In genomic region chr10:52400564-52400963, GRCh38 we compare ENCODE assay signal across 23 cellular contexts.
DNase-seq lines count a peak whose midpoint lies in the region; ATAC-seq and TF ChIP-seq lines count a peak whose summit lies in the region.
"Had no signal": no experiment of that assay in that cellular context is flagged by ENCODE, and none has a peak within 500 bp of the region (broad histone marks: within the 10 kb centered on the region; RNA-seq: fewer than 3 reads in every experiment).

No MANE protein-coding gene starts in this region.

- H3K36me3 Mint-ChIP-seq in MCF 10A (ENCODE audit: insufficient read depth, unreplicated experiment), result no peaks in the 10 kb centered on the region
- H3K36me3 Mint-ChIP-seq: stimulated activated memory B cell treated with anti-CD40 and anti-IgM and Interleukin-4, amounts not matched to agents 10 μg/mL and 1 μg/mL and 100 μg/mL, for 72 hours had no signal

- TF ChIP-seq POLR2A in breast epithelium (IDR thresholded peaks at IDR 0.05), result no peak
- TF ChIP-seq POLR2A in adrenal gland (IDR thresholded peaks at IDR 0.05), result no peak

- POLR2A ChIA-PET in MCF 10A (lab: Yijun Ruan, JAX), result no interaction called here

- no TSS peak for BruUV-seq in MCF 10A (replicated peaks; lab: Mats Ljungman, UMichigan)

- H3K27me3 ChIP-seq in breast epithelium (no peaks in the 10 kb centered on the region), fibroblast of lung (ENCODE audit: control insufficient read depth, insufficient read depth, low read length) (no peaks in the 10 kb centered on the region), adrenal gland (no peaks in the 10 kb centered on the region)
- H3K27me3 ChIP-seq: gastrocnemius medialis, hepatocyte, suprapubic skin had no signal

- H3K9ac ChIP-seq in fibroblast of lung (ENCODE audit: insufficient read depth, low read length), result no peak overlapping the region

- intact Hi-C loops in MCF 10A (cut with micrococcal nuclease) (no loop called here), breast epithelium (cut with DNase I; ENCODE audit: low total_unique reads) (no loop called here), adrenal gland (cut with DNase I) (no loop called here)

- no peak overlapping the region for H3K4me3 Mint-ChIP-seq in MCF 10A (ENCODE audit: unreplicated experiment)
- H3K4me3 Mint-ChIP-seq: B cell; H9; IgD-negative memory B cell; naive thymus-derived CD8-positive, alpha-beta T cell; stimulated activated memory B cell treated with anti-CD40 and anti-IgM and Interleukin-4, amounts not matched to agents 10 μg/mL and 1 μg/mL and 100 μg/mL, for 72 hours had no signal

- H3K4me3 ChIP-seq in breast epithelium (no peak overlapping the region), fibroblast of lung (replicated peaks in 1 of 4; ENCODE audit: control extremely low read depth in 1 of 4, insufficient read depth in 1 of 4, low read depth in 3 of 4, low read length in 4 of 4) (no peak overlapping the region), adrenal gland (no peak overlapping the region)
- H3K4me3 ChIP-seq: dorsolateral prefrontal cortex, gastrocnemius medialis, hepatocyte, suprapubic skin had no signal

- H3K36me3 ChIP-seq in breast epithelium (no peaks in the 10 kb centered on the region), fibroblast of lung (ENCODE audit: control insufficient read depth, insufficient read depth, low read length) (no peaks in the 10 kb centered on the region), adrenal gland (replicated peaks in 1 of 2) (no peaks in the 10 kb centered on the region)
- H3K36me3 ChIP-seq: gastrocnemius medialis, suprapubic skin had no signal

- no peak for TF ChIP-seq CTCF in MCF 10A (IDR thresholded peaks at IDR 0.05; ENCODE audit: unreplicated experiment)
- TF ChIP-seq CTCF in breast epithelium (IDR thresholded peaks at IDR 0.05), result no peak
- no peak for TF ChIP-seq CTCF in fibroblast of lung (conservative IDR thresholded peaks at IDR 0.05 in 1 of 2, IDR thresholded peaks at IDR 0.05 in 1 of 2; ENCODE audit: low read depth in 1 of 2, low read length in 2 of 2)
- no peak for TF ChIP-seq CTCF in adrenal gland (IDR thresholded peaks at IDR 0.05)

- H3K79me2 ChIP-seq in fibroblast of lung (ENCODE audit: control insufficient read depth, insufficient read depth, low read length), result no peaks in the 10 kb centered on the region
- H3K79me2 ChIP-seq: hepatocyte had no signal

- no peaks in the 10 kb centered on the region for H3K9me3 Mint-ChIP-seq in MCF 10A (ENCODE audit: unreplicated experiment)

- CTCF ChIA-PET in MCF 10A (lab: Yijun Ruan, JAX), result no interaction called here

- H3K27ac ChIP-seq in breast epithelium (no peak overlapping the region), fibroblast of lung (ENCODE audit: insufficient read depth, low read length) (no peak overlapping the region), adrenal gland (no peak overlapping the region)
- H3K27ac ChIP-seq: dorsolateral prefrontal cortex, gastrocnemius medialis, hepatocyte, suprapubic skin had no signal

- H3K27me3 Mint-ChIP-seq in MCF 10A (ENCODE audit: insufficient read depth, unreplicated experiment), result no peaks in the 10 kb centered on the region
- H3K27me3 Mint-ChIP-seq: B cell; IgD-negative memory B cell; stimulated activated memory B cell treated with anti-CD40 and anti-IgM and Interleukin-4, amounts not matched to agents 10 μg/mL and 1 μg/mL and 100 μg/mL, for 72 hours had no signal

- no peak overlapping the region for H3K4me2 ChIP-seq in fibroblast of lung (ENCODE audit: extremely low read depth, insufficient read depth, low read length)
- H3K4me2 ChIP-seq: hepatocyte had no signal

- H3K9me3 ChIP-seq in breast epithelium (peaks cover 0 to 20% of the 10 kb centered on the region in 2 donors), fibroblast of lung (ENCODE audit: control insufficient read depth, insufficient read depth, low read depth, low read length) (no peaks in the 10 kb centered on the region), adrenal gland (replicated peaks in 1 of 3) (no peaks in the 10 kb centered on the region)
- H3K9me3 ChIP-seq: gastrocnemius medialis, suprapubic skin had no signal

- H2AFZ ChIP-seq in fibroblast of lung (ENCODE audit: low read length), result no peak overlapping the region
- H2AFZ ChIP-seq: hepatocyte had no signal

- H3K4me1 ChIP-seq in breast epithelium (no peaks in the 10 kb centered on the region), fibroblast of lung (ENCODE audit: control insufficient read depth, extremely low read depth, insufficient read depth, low read length) (no peaks in the 10 kb centered on the region), adrenal gland (replicated peaks in 1 of 2) (no peaks in the 10 kb centered on the region)
- H3K4me1 ChIP-seq: gastrocnemius medialis, suprapubic skin had no signal

- H3K4me1 Mint-ChIP-seq in MCF 10A (ENCODE audit: insufficient read depth, unreplicated experiment), result no peaks in the 10 kb centered on the region
- H3K4me1 Mint-ChIP-seq: B cell; H9; IgD-negative memory B cell; naive thymus-derived CD8-positive, alpha-beta T cell; stimulated activated memory B cell treated with anti-CD40 and anti-IgM and Interleukin-4, amounts not matched to agents 10 μg/mL and 1 μg/mL and 100 μg/mL, for 72 hours had no signal

- DNase-seq in MCF 10A (ENCODE audit: unreplicated experiment) (peak; percentile 17), breast epithelium (ENCODE audit: low spot score in 2 of 2) (no peak), amniotic epithelial cell (ENCODE audit: low read depth) (peak; percentile 25), fibroblast of lung (ENCODE audit: low read depth in 2 of 2) (peak; percentile 22 to 50), adrenal gland (no peak)
- no peak for DNase-seq in effector CD4-positive, alpha-beta T cell
- DNase-seq: activated T-cell treated with anti-CD3 and anti-CD28 coated beads, Interleukin-2, amount 50 U/mL, for 1 hour; amniotic stem cell; central memory CD4-positive, alpha-beta T cell; dorsolateral prefrontal cortex; gastrocnemius medialis; H9; naive thymus-derived CD8-positive, alpha-beta T cell; NCI-H2029 treated with DMSO at 0.1 percent for 48 hours; NK-92 treated with Interleukin-12 subunit alpha and Interleukin-12 subunit beta, amount 100 ng/mL, for 24 hours; RPMI8226 had no signal

- 8 to 32% (median 18%) methylated on average over 1 of the region's 1 CpG for WGBS in adrenal gland, 4 donors

- ATAC-seq in HG02981 (IDR thresholded peaks at IDR 0.05; ENCODE audit: unreplicated experiment) (no peak), GM18907 (IDR thresholded peaks at IDR 0.05; ENCODE audit: unreplicated experiment) (no peak)
- ATAC-seq: gastrocnemius medialis; naive thymus-derived CD8-positive, alpha-beta T cell; stimulated activated memory B cell treated with anti-CD40 and anti-IgM and Interleukin-4, amounts not matched to agents 10 μg/mL and 1 μg/mL and 100 μg/mL, for 72 hours had no signal

- H3K27ac Mint-ChIP-seq in MCF 10A (ENCODE audit: low read depth, unreplicated experiment), result no peak overlapping the region
- H3K27ac Mint-ChIP-seq: B cell; H9; IgD-negative memory B cell; naive thymus-derived CD8-positive, alpha-beta T cell; stimulated activated memory B cell treated with anti-CD40 and anti-IgM and Interleukin-4, amounts not matched to agents 10 μg/mL and 1 μg/mL and 100 μg/mL, for 72 hours had no signal

- no peaks in the 10 kb centered on the region for H4K20me1 ChIP-seq in fibroblast of lung (ENCODE audit: control insufficient read depth, extremely low read depth, insufficient read depth, low read length)

Comparison
In these comparisons a context has a peak if more than half of its experiments do, and no peak if none do; other contexts are left out.
1. DNase-seq: peak in MCF 10A (single experiment), amniotic epithelial cell (single experiment) and fibroblast of lung (2 of 2); none in breast epithelium (0 of 2), adrenal gland (0 of 7) and effector CD4-positive, alpha-beta T cell (single experiment).